ENCODE assay signal across 12 cellular contexts in genomic region chr9:8660383-8660782, GRCh38.
DNase-seq lines count a peak whose midpoint lies in the region; ATAC-seq and TF ChIP-seq lines count a peak whose summit lies in the region.
"Had no signal": no experiment of that assay in that cellular context is flagged by ENCODE, and none has a peak within 500 bp of the region (broad histone marks: within the 10 kb centered on the region; RNA-seq: fewer than 3 reads in every experiment).

No MANE protein-coding gene starts in this region.

- H2BK15ac ChIP-seq in mesenchymal stem cell (ENCODE audit: low read depth, poor library complexity, severe bottlenecking) = no peak overlapping the region

- H2BK12ac ChIP-seq in mesenchymal stem cell (ENCODE audit: low read length in 2 of 2) = no peak overlapping the region

- intact Hi-C loops in activated T-helper 1 cell treated with anti-CD3 and anti-CD28 coated beads, Interleukin-12 subunit alpha, Interleukin-12 subunit beta, Interleukin-2, Interleukin-4 antibody, amounts not matched to agents 30 ng/mL and 10 ng/mL and 1 ng/mL, durations not matched to agents 14 hours and 24 hours and 36 hours (cut with micrococcal nuclease) = no loop called here

- in situ Hi-C loops in brain microvascular endothelial cell (cut with HindIII; ENCODE audit: low pct_ligation_motif_present, low sequenced_read_pairs) = no loop called here

- H2AK5ac ChIP-seq in mesenchymal stem cell (ENCODE audit: low read length, severe bottlenecking) = no peak overlapping the region

- no peaks in the 10 kb centered on the region for H3K36me3 ChIP-seq in brain microvascular endothelial cell (replicated peaks)
- no peaks in the 10 kb centered on the region for H3K36me3 ChIP-seq in mesenchymal stem cell (ENCODE audit: control insufficient read depth in 1 of 2, insufficient read depth in 2 of 2, low read depth in 1 of 2, low read length in 2 of 2)
- H3K36me3 ChIP-seq: BE2C had no signal

- no peak overlapping the region for H3K18ac ChIP-seq in mesenchymal stem cell (ENCODE audit: low read depth in 1 of 2, low read length in 2 of 2)

- no peak for TF ChIP-seq POLR2A in NB4 (IDR thresholded peaks at IDR 0.05; ENCODE audit: extremely low read depth, insufficient read length)

- POLR2A ChIA-PET in naive thymus-derived CD8-positive, alpha-beta T cell (lab: Charles Lee) = no interaction called here

- no peaks in the 10 kb centered on the region for H3K36me3 Mint-ChIP-seq in naive thymus-derived CD8-positive, alpha-beta T cell
- no peaks in the 10 kb centered on the region for H3K36me3 Mint-ChIP-seq in activated T-helper 1 cell treated with anti-CD3 and anti-CD28 coated beads, Interleukin-12 subunit alpha, Interleukin-12 subunit beta, Interleukin-2, Interleukin-4 antibody, amounts not matched to agents 30 ng/mL and 10 ng/mL and 1 ng/mL, durations not matched to agents 14 hours and 24 hours and 36 hours (ENCODE audit: low read depth)

- peaks cover 0 to 7% (median 0%) of the 10 kb centered on the region in 9 donors for H3K9me3 Mint-ChIP-seq in naive thymus-derived CD8-positive, alpha-beta T cell
- no peaks in the 10 kb centered on the region for H3K9me3 Mint-ChIP-seq in activated T-helper 1 cell treated with anti-CD3 and anti-CD28 coated beads, Interleukin-12 subunit alpha, Interleukin-12 subunit beta, Interleukin-2, Interleukin-4 antibody, amounts not matched to agents 30 ng/mL and 10 ng/mL and 1 ng/mL, durations not matched to agents 14 hours and 24 hours and 36 hours
- H3K9me3 Mint-ChIP-seq: T-helper 1 cell treated with Interleukin-12 subunit alpha and Interleukin-12 subunit beta and Interleukin-4 antibody, amounts not matched to agents 30 μg/mL and 1 μg/mL, for 36 hours had no signal

- peaks cover 0 to 5% (median 0%) of the 10 kb centered on the region in 5 donors for H3K27me3 Mint-ChIP-seq in naive thymus-derived CD8-positive, alpha-beta T cell
- no peaks in the 10 kb centered on the region for H3K27me3 Mint-ChIP-seq in activated T-helper 1 cell treated with anti-CD3 and anti-CD28 coated beads, Interleukin-12 subunit alpha, Interleukin-12 subunit beta, Interleukin-2, Interleukin-4 antibody, amounts not matched to agents 30 ng/mL and 10 ng/mL and 1 ng/mL, durations not matched to agents 14 hours and 24 hours and 36 hours (ENCODE audit: insufficient read depth)

- H3K4me1 ChIP-seq in mesenchymal stem cell (ENCODE audit: control insufficient read depth, insufficient read depth, low read depth, low read length) = peaks cover 2% of the 10 kb centered on the region
- H3K4me1 ChIP-seq: BE2C had no signal

- H3K79me1 ChIP-seq in mesenchymal stem cell (replicated peaks; ENCODE audit: low read length, poor library complexity, severe bottlenecking) = peaks cover 7% of the 10 kb centered on the region

- no peaks in the 10 kb centered on the region for H3K9me3 ChIP-seq in mesenchymal stem cell (ENCODE audit: control insufficient read depth, low read length)
- H3K9me3 ChIP-seq: BE2C had no signal

- no peak overlapping the region for H3K4ac ChIP-seq in mesenchymal stem cell (ENCODE audit: low read depth in 1 of 2, low read length in 2 of 2)

- H3K27ac Mint-ChIP-seq in naive thymus-derived CD8-positive, alpha-beta T cell = no peak overlapping the region
- no peak overlapping the region for H3K27ac Mint-ChIP-seq in activated T-helper 1 cell treated with anti-CD3 and anti-CD28 coated beads, Interleukin-12 subunit alpha, Interleukin-12 subunit beta, Interleukin-2, Interleukin-4 antibody, amounts not matched to agents 30 ng/mL and 10 ng/mL and 1 ng/mL, durations not matched to agents 14 hours and 24 hours and 36 hours
- H3K27ac Mint-ChIP-seq: T-helper 1 cell treated with Interleukin-12 subunit alpha and Interleukin-12 subunit beta and Interleukin-4 antibody, amounts not matched to agents 30 μg/mL and 1 μg/mL, for 36 hours had no signal

- no peak overlapping the region for H2AFZ ChIP-seq in mesenchymal stem cell (ENCODE audit: low read depth, low read length)

- no peak overlapping the region for H3K4me3 Mint-ChIP-seq in naive thymus-derived CD8-positive, alpha-beta T cell
- H3K4me3 Mint-ChIP-seq in activated T-helper 1 cell treated with anti-CD3 and anti-CD28 coated beads, Interleukin-12 subunit alpha, Interleukin-12 subunit beta, Interleukin-2, Interleukin-4 antibody, amounts not matched to agents 30 ng/mL and 10 ng/mL and 1 ng/mL, durations not matched to agents 14 hours and 24 hours and 36 hours = no peak overlapping the region
- H3K4me3 Mint-ChIP-seq: T-helper 1 cell treated with Interleukin-12 subunit alpha and Interleukin-12 subunit beta and Interleukin-4 antibody, amounts not matched to agents 30 μg/mL and 1 μg/mL, for 36 hours had no signal

- TF ChIP-seq CTCF in NB4 (IDR thresholded peaks at IDR 0.05; ENCODE audit: low read depth, low read length) (no peak), brain microvascular endothelial cell (IDR thresholded peaks at IDR 0.05; ENCODE audit: low read depth, low read length, missing control alignments) (no peak)

- H3K14ac ChIP-seq in mesenchymal stem cell (ENCODE audit: low read length in 2 of 2) = no peak overlapping the region

- no peak overlapping the region for H2BK120ac ChIP-seq in mesenchymal stem cell (ENCODE audit: low read depth, low read length)

- no peak overlapping the region for H3K4me2 ChIP-seq in mesenchymal stem cell (ENCODE audit: low read length, poor library complexity, severe bottlenecking)

- no peak overlapping the region for H3K4me3 ChIP-seq in NB4 (ENCODE audit: low read depth, low read length)
- no peak overlapping the region for H3K4me3 ChIP-seq in brain microvascular endothelial cell (ENCODE audit: low read depth, low read length)
- no peak overlapping the region for H3K4me3 ChIP-seq in mesenchymal stem cell (ENCODE audit: insufficient read depth in 1 of 2, low read depth in 1 of 2, low read length in 2 of 2)

- no peak overlapping the region for H3K23ac ChIP-seq in mesenchymal stem cell (ENCODE audit: low read length in 2 of 2)

- H3K9ac ChIP-seq in mesenchymal stem cell (ENCODE audit: low read length) = no peak overlapping the region

- H3K27ac ChIP-seq in brain microvascular endothelial cell (no peak overlapping the region), mesenchymal stem cell (ENCODE audit: low read length, poor library complexity, severe bottlenecking) (peak overlapping the region; percentile 46)

- DNase-seq in Ammon's horn (ENCODE audit: low spot score) = peak; percentile 62
- peak; percentile 76 for DNase-seq in NB4 (ENCODE audit: low read depth)
- peak; percentile 10 for DNase-seq in brain microvascular endothelial cell
- DNase-seq in mesenchymal stem cell = peak; percentile 41
- no peak for DNase-seq in A172 (ENCODE audit: low spot score)
- no peak for DNase-seq in naive thymus-derived CD8-positive, alpha-beta T cell
- no peak for DNase-seq in activated T-helper 1 cell treated with anti-CD3 and anti-CD28 coated beads, Interleukin-12 subunit alpha, Interleukin-12 subunit beta, Interleukin-2, Interleukin-4 antibody, amounts not matched to agents 30 ng/mL and 10 ng/mL and 1 ng/mL, durations not matched to agents 14 hours and 24 hours and 36 hours (ENCODE audit: low spot score)
- DNase-seq in NCI-H128 (lab: John Stamatoyannopoulos, UW; ENCODE audit: unreplicated experiment) = no peak
- DNase-seq: activated naive CD4-positive, alpha-beta T cell treated with Interleukin-2 at 50 U/mL for 16 hours; BE2C; stimulated activated naive CD8-positive, alpha-beta T cell treated with anti-CD3 and anti-CD28 coated beads, Interleukin-15, Interleukin-2, amounts not matched to agents 100 U/mL and 50 U/mL, for 24 hours had no signal

- no peak overlapping the region for H4K91ac ChIP-seq in mesenchymal stem cell (ENCODE audit: low read length)

- H3K27me3 ChIP-seq in brain microvascular endothelial cell (replicated peaks) = no peaks in the 10 kb centered on the region
- no peaks in the 10 kb centered on the region for H3K27me3 ChIP-seq in mesenchymal stem cell (ENCODE audit: control insufficient read depth in 1 of 2, insufficient read depth in 1 of 2, low read length in 2 of 2)
- H3K27me3 ChIP-seq: BE2C had no signal

- no peak for ATAC-seq in naive thymus-derived CD8-positive, alpha-beta T cell
- ATAC-seq: stimulated activated naive CD8-positive, alpha-beta T cell treated with anti-CD3 and anti-CD28 coated beads, Interleukin-15, Interleukin-2, amounts not matched to agents 100 U/mL and 50 U/mL, for 24 hours had no signal

- H2BK5ac ChIP-seq in mesenchymal stem cell (ENCODE audit: low read depth, low read length, poor library complexity, severe bottlenecking) = no peak overlapping the region

- H4K8ac ChIP-seq in mesenchymal stem cell (ENCODE audit: low read length) = no peak overlapping the region

- H3K4me1 Mint-ChIP-seq in naive thymus-derived CD8-positive, alpha-beta T cell = peaks cover 0 to 2% (median 0%) of the 10 kb centered on the region in 4 donors
- H3K4me1 Mint-ChIP-seq in activated T-helper 1 cell treated with anti-CD3 and anti-CD28 coated beads, Interleukin-12 subunit alpha, Interleukin-12 subunit beta, Interleukin-2, Interleukin-4 antibody, amounts not matched to agents 30 ng/mL and 10 ng/mL and 1 ng/mL, durations not matched to agents 14 hours and 24 hours and 36 hours (ENCODE audit: low read depth) = no peaks in the 10 kb centered on the region

Comparison
In these comparisons a context has a peak if more than half of its experiments do, and no peak if none do; other contexts are left out.
1. DNase-seq: peak in Ammon's horn (single experiment), NB4 (single experiment), brain microvascular endothelial cell (single experiment) and mesenchymal stem cell (single experiment); none in A172 (single experiment), naive thymus-derived CD8-positive, alpha-beta T cell (0 of 10), activated T-helper 1 cell treated with anti-CD3 and anti-CD28 coated beads, Interleukin-12 subunit alpha, Interleukin-12 subunit beta, Interleukin-2, Interleukin-4 antibody, amounts not matched to agents 30 ng/mL and 10 ng/mL and 1 ng/mL, durations not matched to agents 14 hours and 24 hours and 36 hours (single experiment) and NCI-H128 (single experiment).